Comparison of ENCODE assay signal across 8 cellular contexts in genomic region chr10:91632671-91633550, GRCh38. TPM values are rescaled to one million over a fixed set of nuclear protein-coding genes. Genes with fewer than 3 reads are reported as not detected.
DNase-seq lines count a peak whose midpoint lies in the region; ATAC-seq and TF ChIP-seq lines count a peak whose summit lies in the region.

Gene PPP1R3C (minus strand): TSS chr10:91633071. CDS start chr10:91632969, 102 bp downstream.

- H3K4me3 Mint-ChIP-seq in activated naive CD8-positive, alpha-beta T cell treated with anti-CD3 and anti-CD28 coated beads for 36 hours, result peak within 1 kb of the TSS; percentile 74
- peak within 1 kb of the TSS; percentile 88 for H3K4me3 Mint-ChIP-seq in neural crest cell

- H3K36me3 Mint-ChIP-seq in activated naive CD8-positive, alpha-beta T cell treated with anti-CD3 and anti-CD28 coated beads for 36 hours, result no peaks in the 10 kb centered on the region
- H3K36me3 Mint-ChIP-seq in neural crest cell (ENCODE audit: low read depth), result peaks cover 20% of the 10 kb centered on the region

- H3K27me3 ChIP-seq in Panc1 (ENCODE audit: control insufficient read depth, insufficient read depth, low read length) (peaks cover 13% of the 10 kb centered on the region), thymus (ENCODE audit: control insufficient read depth, insufficient read depth) (peaks cover 24% of the 10 kb centered on the region)

- BruUV-seq in Panc1 (replicated peaks; lab: Mats Ljungman, UMichigan), result no TSS peak

- CTCF ChIA-PET in Panc1 (lab: Charles Lee), result interaction anchor here (0.6 to 1.5 kb wide), 3 partner anchors 74 to 775 kb away, joined by 3 to 4 read pairs (median 4); partner anchors contain the start of gene HTR7

- peaks cover 5% of the 10 kb centered on the region for H3K4me1 Mint-ChIP-seq in activated naive CD8-positive, alpha-beta T cell treated with anti-CD3 and anti-CD28 coated beads for 36 hours
- H3K4me1 Mint-ChIP-seq in neural crest cell, result peaks cover 20% of the 10 kb centered on the region

- H3K27ac ChIP-seq in Panc1 (ENCODE audit: low read length), result peak within 1 kb of the TSS; percentile 45
- no peak within 1 kb of the TSS for H3K27ac ChIP-seq in thymus (ENCODE audit: low read depth)

- no peaks in the 10 kb centered on the region for H3K9me3 Mint-ChIP-seq in activated naive CD8-positive, alpha-beta T cell treated with anti-CD3 and anti-CD28 coated beads for 36 hours
- H3K9me3 Mint-ChIP-seq in neural crest cell, result no peaks in the 10 kb centered on the region

- peak; percentile 95 for DNase-seq in AG08396 (ENCODE audit: low spot score)
- DNase-seq in Panc1 (ENCODE audit: low read depth, low spot score), result peak; percentile 42
- DNase-seq in activated naive CD8-positive, alpha-beta T cell treated with anti-CD3 and anti-CD28 coated beads for 36 hours, result peak; percentile 73
- DNase-seq in glomerular visceral epithelial cell (ENCODE audit: extremely low spot score), result peak; percentile 94
- DNase-seq in neural crest cell (ENCODE audit: low read depth, low spot score), result peak; percentile 60

- H3K9me3 ChIP-seq in Panc1 (ENCODE audit: control insufficient read depth, insufficient read depth, low read depth, low read length) (no peaks in the 10 kb centered on the region), thymus (ENCODE audit: control insufficient read depth) (no peaks in the 10 kb centered on the region)

- TF ChIP-seq CTCF in Panc1 (IDR thresholded peaks at IDR 0.05) (peak; percentile 75), neural crest cell (conservative IDR thresholded peaks at IDR 0.05) (peak; percentile 24)

- peaks cover 77% of the 10 kb centered on the region for H3K27me3 Mint-ChIP-seq in activated naive CD8-positive, alpha-beta T cell treated with anti-CD3 and anti-CD28 coated beads for 36 hours
- peaks cover 17% of the 10 kb centered on the region for H3K27me3 Mint-ChIP-seq in neural crest cell (ENCODE audit: low read depth)

- WGBS in thymus, result 4% methylated on average over 61 of the region's 61 CpGs

- H3K36me3 ChIP-seq in Panc1 (ENCODE audit: control insufficient read depth, insufficient read depth, low read length) (no peaks in the 10 kb centered on the region), thymus (ENCODE audit: control insufficient read depth, insufficient read depth) (no peaks in the 10 kb centered on the region)

- no peak within 1 kb of the TSS for H3K27ac Mint-ChIP-seq in activated naive CD8-positive, alpha-beta T cell treated with anti-CD3 and anti-CD28 coated beads for 36 hours
- no peak within 1 kb of the TSS for H3K27ac Mint-ChIP-seq in neural crest cell (ENCODE audit: unreplicated experiment)

- in situ Hi-C loops in Panc1 (cut with HindIII; ENCODE audit: low pct_unique_long_range_greater_than_20kb, low sequenced_read_pairs), result no loop called here

- H3K4me3 ChIP-seq in Panc1 (ENCODE audit: low read depth in 2 of 2, low read length in 2 of 2) (peak within 1 kb of the TSS; percentile 57 to 62), thymus (ENCODE audit: low read length) (peak within 1 kb of the TSS; percentile 43)

- POLR2A ChIA-PET in Panc1 (lab: Charles Lee), result interaction anchor here (0.6 kb wide), 2 partner anchors 50 to 468 kb away, joined by 3 read pairs; no protein-coding TSS in a partner anchor

- intact Hi-C loops in Panc1 (cut with micrococcal nuclease; ENCODE audit: unreplicated experiment), result loop anchor here (10.0 kb wide), 1 partner anchor 272 kb away; the partner anchor contains the start of gene FGFBP3

- peak; percentile 59 for ATAC-seq in GM19043 (IDR thresholded peaks at IDR 0.05; ENCODE audit: low read depth, unreplicated experiment)
- peak; percentile 77 for ATAC-seq in HG03469 (IDR thresholded peaks at IDR 0.05; ENCODE audit: unreplicated experiment)
- peak; percentile 95 for ATAC-seq in Panc1

- peaks cover 7% of the 10 kb centered on the region; the same call in 1 of the 2 replicates for H3K4me1 ChIP-seq in Panc1 (ENCODE audit: control insufficient read depth, insufficient read depth, low read length)
- peaks cover 10% of the 10 kb centered on the region for H3K4me1 ChIP-seq in thymus (ENCODE audit: control insufficient read depth, insufficient read depth, low read length)

RNA-seq across cellular contexts. Expression of gene PPP1R3C, which starts in this region (rescaled TPM):
- total RNA-seq in Panc1 (2021; ENCODE audit: unreplicated experiment) (1.2 TPM), neural crest cell (2.9 and 3.6 TPM in 2 replicates)
- 0.94 TPM for polyA plus RNA-seq in Panc1 (2012; ENCODE audit: insufficient read length)
- under 1 TPM; 0.25 to 0.36 TPM for total RNA-seq in activated naive CD8-positive, alpha-beta T cell treated with anti-CD3 and anti-CD28 coated beads for 36 hours
- 1.7 TPM for polyA plus RNA-seq in thymus

Comparison
In these comparisons a context has a peak if more than half of its experiments do, and no peak if none do; other contexts are left out.
1. Peak in DNase-seq in activated naive CD8-positive, alpha-beta T cell treated with anti-CD3 and anti-CD28 coated beads for 36 hours; RNA of the gene not detected or under 1 TPM.
2. DNase-seq: peak in every context shown above with its lines; median percentile 95 in AG08396; 94 in glomerular visceral epithelial cell; 73 in activated naive CD8-positive, alpha-beta T cell treated with anti-CD3 and anti-CD28 coated beads for 36 hours; 60 in neural crest cell; 42 in Panc1.